ENCODE assay signal across 10 cellular contexts in the genomic region with DNA sequence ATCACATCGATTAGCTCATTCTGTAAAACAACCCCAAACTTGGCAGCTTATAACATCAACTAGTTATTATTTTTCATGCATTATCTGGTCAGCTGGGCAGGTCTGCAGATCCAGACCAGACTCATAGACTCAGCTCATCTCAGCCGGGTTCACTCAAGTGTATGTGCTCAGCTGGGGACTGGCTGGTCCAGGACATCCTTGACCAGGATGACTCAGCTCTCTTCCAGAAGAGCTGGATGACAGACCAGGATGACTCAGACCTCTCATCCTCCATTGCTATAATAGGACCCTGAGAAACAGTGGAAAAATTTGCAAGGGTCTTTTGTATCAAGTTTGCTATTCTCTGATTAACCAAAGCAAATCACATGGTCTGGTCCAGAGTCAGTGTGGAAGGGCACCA.
DNase-seq lines count a peak whose midpoint lies in the region; ATAC-seq and TF ChIP-seq lines count a peak whose summit lies in the region.
"Had no signal": no experiment of that assay in that cellular context is flagged by ENCODE, and none has a peak within 500 bp of the region (broad histone marks: within the 10 kb centered on the region; RNA-seq: fewer than 3 reads in every experiment).

No MANE protein-coding gene starts in this region.

- DNase-seq in ELR (ENCODE audit: low read depth) (peak; percentile 95), NCI-H2227 treated with DMSO at 0.1 percent for 48 hours (lab: John Stamatoyannopoulos, UW) (peak; percentile 19), choroid plexus epithelial cell (ENCODE audit: low read depth) (peak; percentile 89), myocyte (ENCODE audit: low read depth) (peak; percentile 85), GF-D8 (lab: John Stamatoyannopoulos, UW) (no peak)
- DNase-seq: activated naive CD4-positive, alpha-beta T cell treated with anti-CD3 and anti-CD28 coated beads, Interleukin-2, amount 50 U/mL, for 16 hours; H9 had no signal

- no peak overlapping the region for H3K4me3 ChIP-seq in choroid plexus epithelial cell (ENCODE audit: low read depth, low read length)

- no peak for ATAC-seq in HG03521 (IDR thresholded peaks at IDR 0.05; ENCODE audit: unreplicated experiment)
- ATAC-seq in HG02884 (IDR thresholded peaks at IDR 0.05; ENCODE audit: unreplicated experiment), result no peak
- no peak for ATAC-seq in HG03460 (IDR thresholded peaks at IDR 0.05; ENCODE audit: unreplicated experiment)

- no peak for TF ChIP-seq CTCF in choroid plexus epithelial cell (conservative IDR thresholded peaks at IDR 0.05; ENCODE audit: low read depth, low read length)
